1 cellular context compared by ENCODE assay signal in the genomic region with DNA sequence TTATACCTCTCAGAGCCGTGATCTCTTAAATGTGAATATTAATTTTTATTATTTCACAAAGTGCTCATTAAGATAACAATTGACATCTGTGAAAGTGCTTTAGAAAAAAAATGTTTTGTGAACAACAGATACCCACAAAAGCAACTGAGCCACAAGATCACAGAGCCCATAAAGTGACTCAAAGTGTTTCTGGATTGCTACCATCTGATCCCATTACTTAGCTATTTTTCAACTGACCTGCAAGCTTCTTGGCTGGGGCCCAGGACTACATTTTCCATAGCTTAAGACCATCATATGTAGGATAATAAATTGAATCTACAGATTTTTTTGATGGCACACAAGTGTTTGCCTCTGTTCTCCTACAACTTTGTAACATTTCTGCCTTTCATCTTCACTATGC.
TF ChIP-seq lines count a peak whose summit lies in the region.

No MANE protein-coding gene starts in this region.

TF ChIP-seq in HEK293, 187 proteins besides CTCF, POLR2A, EP300 and RAD21:
- TF ChIP-seq, protein P1, sequence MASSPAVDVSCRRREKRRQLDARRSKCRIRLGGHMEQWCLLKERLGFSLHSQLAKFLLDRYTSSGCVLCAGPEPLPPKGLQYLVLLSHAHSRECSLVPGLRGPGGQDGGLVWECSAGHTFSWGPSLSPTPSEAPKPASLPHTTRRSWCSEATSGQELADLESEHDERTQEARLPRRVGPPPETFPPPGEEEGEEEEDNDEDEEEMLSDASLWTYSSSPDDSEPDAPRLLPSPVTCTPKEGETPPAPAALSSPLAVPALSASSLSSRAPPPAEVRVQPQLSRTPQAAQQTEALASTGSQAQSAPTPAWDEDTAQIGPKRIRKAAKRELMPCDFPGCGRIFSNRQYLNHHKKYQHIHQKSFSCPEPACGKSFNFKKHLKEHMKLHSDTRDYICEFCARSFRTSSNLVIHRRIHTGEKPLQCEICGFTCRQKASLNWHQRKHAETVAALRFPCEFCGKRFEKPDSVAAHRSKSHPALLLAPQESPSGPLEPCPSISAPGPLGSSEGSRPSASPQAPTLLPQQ (tag by site-specific recombination; IDR thresholded peaks at IDR 0.05) = no peak
- no peak for TF ChIP-seq HOXA7 (CRISPR knock-in tag; IDR thresholded peaks at IDR 0.05; ENCODE audit: borderline replicate concordance)
- no peak for TF ChIP-seq MEIS1 (CRISPR knock-in tag; IDR thresholded peaks at IDR 0.05; ENCODE audit: borderline replicate concordance)
- peak; percentile 22; the same call in 1 of the 2 replicates for TF ChIP-seq OSR2 (tag by site-specific recombination; IDR thresholded peaks at IDR 0.05)
TF ChIP-seq in HEK293: peak in this region for 1.
